Comparison of ENCODE assay signal across 1 cellular context in genomic region chr19:8445488-8446001, GRCh38.
TF ChIP-seq lines count a peak whose summit lies in the region.

No MANE protein-coding gene starts in this region.

TF ChIP-seq in K562, 482 proteins besides CTCF, POLR2A, EP300 and RAD21 (continues in another document):
- TF ChIP-seq RBM22 (IDR thresholded peaks at IDR 0.05; ENCODE audit: low read depth, low read length, poor library complexity, severe bottlenecking) (peak; percentile 11), HDAC1 (IDR thresholded peaks at IDR 0.05) (peak in 1 of 2 experiments; percentile 42; a peak in 1 of 4 replicates), C11orf30 (IDR thresholded peaks at IDR 0.05; ENCODE audit: low read depth) (no peak), ZHX1 (conservative IDR thresholded peaks at IDR 0.05; ENCODE audit: low read length) (no peak), BCOR (IDR thresholded peaks at IDR 0.05) (no peak), ZFP36 (IDR thresholded peaks at IDR 0.05; ENCODE audit: low read depth, low read length, partially characterized antibody) (no peak), KLF13 (tag; IDR thresholded peaks at IDR 0.05; ENCODE audit: borderline replicate concordance, low read depth) (peak; percentile 38; the same call in 1 of the 2 replicates), POLR2B (IDR thresholded peaks at IDR 0.05; ENCODE audit: low read depth, partially characterized antibody) (no peak), FOXA3 (CRISPR knock-in tag; conservative IDR thresholded peaks at IDR 0.05 in 1 of 2, IDR thresholded peaks at IDR 0.05 in 1 of 2) (0 out of 4 replicates have a peak, but pooled peaks of 1 of the 2 experiments have one; percentile 6), CXXC5 (CRISPR knock-in tag; IDR thresholded peaks at IDR 0.05) (peak; percentile 21), U2AF1 (optimal IDR thresholded peaks at IDR 0.05; ENCODE audit: low read depth, low read length) (peak; percentile 5), ZBTB7A (IDR thresholded peaks at IDR 0.05; ENCODE audit: borderline replicate concordance, control insufficient read depth, low read depth, low read length) (peak; percentile 67; the same call in 1 of the 2 replicates), HLTF (IDR thresholded peaks at IDR 0.05) (no peak), BRCA1 (IDR thresholded peaks at IDR 0.05) (no peak), BRCA1 (CRISPR knock-in tag; IDR thresholded peaks at IDR 0.05) (no peak), DIDO1 (tag; IDR thresholded peaks at IDR 0.05; ENCODE audit: low read depth) (no peak), HMGN3 (IDR thresholded peaks at IDR 0.05; ENCODE audit: borderline replicate concordance, extremely low read depth, insufficient read length, low read depth, low read length) (peak; percentile 43), RB1 (IDR thresholded peaks at IDR 0.05; ENCODE audit: low read depth) (peak; percentile 42; the same call in 1 of the 2 replicates), ZNF282 (CRISPR knock-in tag; IDR thresholded peaks at IDR 0.05) (no peak), KDM5B (IDR thresholded peaks at IDR 0.05; ENCODE audit: insufficient replicate concordance, low read depth, low read length) (peak; percentile 34), BCLAF1 (IDR thresholded peaks at IDR 0.05; ENCODE audit: borderline replicate concordance in 1 of 2, control insufficient read depth in 1 of 2, low read depth in 2 of 2, low read length in 1 of 2) (no peak), FUS (optimal IDR thresholded peaks at IDR 0.05; ENCODE audit: low read depth, low read length) (no peak), PPARD (CRISPR knock-in tag; IDR thresholded peaks at IDR 0.05) (no peak), KLF6 (CRISPR knock-in tag; IDR thresholded peaks at IDR 0.05; ENCODE audit: borderline replicate concordance) (no peak), RNF2 (IDR thresholded peaks at IDR 0.05) (no peak; the same call in 1 of the 2 replicates), SAP30 (IDR thresholded peaks at IDR 0.05; ENCODE audit: borderline replicate concordance, insufficient read depth, low read depth, low read length, poor library complexity, severe bottlenecking) (peak; percentile 18), ZNF76 (CRISPR knock-in tag; IDR thresholded peaks at IDR 0.05; ENCODE audit: borderline replicate concordance) (no peak), VEZF1 (CRISPR knock-in tag; IDR thresholded peaks at IDR 0.05) (peak; percentile 54; the same call in 1 of the 2 replicates), XRCC5 (IDR thresholded peaks at IDR 0.05; ENCODE audit: low read depth, low read length) (no peak)
- TF ChIP-seq, protein P1, sequence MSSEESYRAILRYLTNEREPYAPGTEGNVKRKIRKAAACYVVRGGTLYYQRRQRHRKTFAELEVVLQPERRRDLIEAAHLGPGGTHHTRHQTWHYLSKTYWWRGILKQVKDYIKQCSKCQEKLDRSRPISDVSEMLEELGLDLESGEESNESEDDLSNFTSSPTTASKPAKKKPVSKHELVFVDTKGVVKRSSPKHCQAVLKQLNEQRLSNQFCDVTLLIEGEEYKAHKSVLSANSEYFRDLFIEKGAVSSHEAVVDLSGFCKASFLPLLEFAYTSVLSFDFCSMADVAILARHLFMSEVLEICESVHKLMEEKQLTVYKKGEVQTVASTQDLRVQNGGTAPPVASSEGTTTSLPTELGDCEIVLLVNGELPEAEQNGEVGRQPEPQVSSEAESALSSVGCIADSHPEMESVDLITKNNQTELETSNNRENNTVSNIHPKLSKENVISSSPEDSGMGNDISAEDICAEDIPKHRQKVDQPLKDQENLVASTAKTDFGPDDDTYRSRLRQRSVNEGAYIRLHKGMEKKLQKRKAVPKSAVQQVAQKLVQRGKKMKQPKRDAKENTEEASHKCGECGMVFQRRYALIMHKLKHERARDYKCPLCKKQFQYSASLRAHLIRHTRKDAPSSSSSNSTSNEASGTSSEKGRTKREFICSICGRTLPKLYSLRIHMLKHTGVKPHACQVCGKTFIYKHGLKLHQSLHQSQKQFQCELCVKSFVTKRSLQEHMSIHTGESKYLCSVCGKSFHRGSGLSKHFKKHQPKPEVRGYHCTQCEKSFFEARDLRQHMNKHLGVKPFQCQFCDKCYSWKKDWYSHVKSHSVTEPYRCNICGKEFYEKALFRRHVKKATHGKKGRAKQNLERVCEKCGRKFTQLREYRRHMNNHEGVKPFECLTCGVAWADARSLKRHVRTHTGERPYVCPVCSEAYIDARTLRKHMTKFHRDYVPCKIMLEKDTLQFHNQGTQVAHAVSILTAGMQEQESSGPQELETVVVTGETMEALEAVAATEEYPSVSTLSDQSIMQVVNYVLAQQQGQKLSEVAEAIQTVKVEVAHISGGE (CRISPR knock-in tag; IDR thresholded peaks at IDR 0.05), result 0 out of 6 replicates have a peak, but pooled peaks of 1 of the 3 experiments have one; percentile 0
- TF ChIP-seq, protein P2, sequence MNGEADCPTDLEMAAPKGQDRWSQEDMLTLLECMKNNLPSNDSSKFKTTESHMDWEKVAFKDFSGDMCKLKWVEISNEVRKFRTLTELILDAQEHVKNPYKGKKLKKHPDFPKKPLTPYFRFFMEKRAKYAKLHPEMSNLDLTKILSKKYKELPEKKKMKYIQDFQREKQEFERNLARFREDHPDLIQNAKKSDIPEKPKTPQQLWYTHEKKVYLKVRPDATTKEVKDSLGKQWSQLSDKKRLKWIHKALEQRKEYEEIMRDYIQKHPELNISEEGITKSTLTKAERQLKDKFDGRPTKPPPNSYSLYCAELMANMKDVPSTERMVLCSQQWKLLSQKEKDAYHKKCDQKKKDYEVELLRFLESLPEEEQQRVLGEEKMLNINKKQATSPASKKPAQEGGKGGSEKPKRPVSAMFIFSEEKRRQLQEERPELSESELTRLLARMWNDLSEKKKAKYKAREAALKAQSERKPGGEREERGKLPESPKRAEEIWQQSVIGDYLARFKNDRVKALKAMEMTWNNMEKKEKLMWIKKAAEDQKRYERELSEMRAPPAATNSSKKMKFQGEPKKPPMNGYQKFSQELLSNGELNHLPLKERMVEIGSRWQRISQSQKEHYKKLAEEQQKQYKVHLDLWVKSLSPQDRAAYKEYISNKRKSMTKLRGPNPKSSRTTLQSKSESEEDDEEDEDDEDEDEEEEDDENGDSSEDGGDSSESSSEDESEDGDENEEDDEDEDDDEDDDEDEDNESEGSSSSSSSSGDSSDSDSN (IDR thresholded peaks at IDR 0.05; ENCODE audit: borderline replicate concordance in 1 of 2, low read depth in 2 of 2, low read length in 2 of 2), result peak in 1 of 2 experiments; percentile 59; a peak in 1 of 4 replicates
- TF ChIP-seq, protein P3, sequence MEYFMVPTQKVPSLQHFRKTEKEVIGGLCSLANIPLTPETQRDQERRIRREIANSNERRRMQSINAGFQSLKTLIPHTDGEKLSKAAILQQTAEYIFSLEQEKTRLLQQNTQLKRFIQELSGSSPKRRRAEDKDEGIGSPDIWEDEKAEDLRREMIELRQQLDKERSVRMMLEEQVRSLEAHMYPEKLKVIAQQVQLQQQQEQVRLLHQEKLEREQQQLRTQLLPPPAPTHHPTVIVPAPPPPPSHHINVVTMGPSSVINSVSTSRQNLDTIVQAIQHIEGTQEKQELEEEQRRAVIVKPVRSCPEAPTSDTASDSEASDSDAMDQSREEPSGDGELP (CRISPR knock-in tag; IDR thresholded peaks at IDR 0.05; ENCODE audit: borderline replicate concordance), result peak; percentile 36; the same call in 1 of the 2 replicates
- TF ChIP-seq, protein P4, sequence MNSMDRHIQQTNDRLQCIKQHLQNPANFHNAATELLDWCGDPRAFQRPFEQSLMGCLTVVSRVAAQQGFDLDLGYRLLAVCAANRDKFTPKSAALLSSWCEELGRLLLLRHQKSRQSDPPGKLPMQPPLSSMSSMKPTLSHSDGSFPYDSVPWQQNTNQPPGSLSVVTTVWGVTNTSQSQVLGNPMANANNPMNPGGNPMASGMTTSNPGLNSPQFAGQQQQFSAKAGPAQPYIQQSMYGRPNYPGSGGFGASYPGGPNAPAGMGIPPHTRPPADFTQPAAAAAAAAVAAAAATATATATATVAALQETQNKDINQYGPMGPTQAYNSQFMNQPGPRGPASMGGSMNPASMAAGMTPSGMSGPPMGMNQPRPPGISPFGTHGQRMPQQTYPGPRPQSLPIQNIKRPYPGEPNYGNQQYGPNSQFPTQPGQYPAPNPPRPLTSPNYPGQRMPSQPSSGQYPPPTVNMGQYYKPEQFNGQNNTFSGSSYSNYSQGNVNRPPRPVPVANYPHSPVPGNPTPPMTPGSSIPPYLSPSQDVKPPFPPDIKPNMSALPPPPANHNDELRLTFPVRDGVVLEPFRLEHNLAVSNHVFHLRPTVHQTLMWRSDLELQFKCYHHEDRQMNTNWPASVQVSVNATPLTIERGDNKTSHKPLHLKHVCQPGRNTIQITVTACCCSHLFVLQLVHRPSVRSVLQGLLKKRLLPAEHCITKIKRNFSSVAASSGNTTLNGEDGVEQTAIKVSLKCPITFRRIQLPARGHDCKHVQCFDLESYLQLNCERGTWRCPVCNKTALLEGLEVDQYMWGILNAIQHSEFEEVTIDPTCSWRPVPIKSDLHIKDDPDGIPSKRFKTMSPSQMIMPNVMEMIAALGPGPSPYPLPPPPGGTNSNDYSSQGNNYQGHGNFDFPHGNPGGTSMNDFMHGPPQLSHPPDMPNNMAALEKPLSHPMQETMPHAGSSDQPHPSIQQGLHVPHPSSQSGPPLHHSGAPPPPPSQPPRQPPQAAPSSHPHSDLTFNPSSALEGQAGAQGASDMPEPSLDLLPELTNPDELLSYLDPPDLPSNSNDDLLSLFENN (IDR thresholded peaks at IDR 0.05; ENCODE audit: low read depth in 2 of 2, low read length in 2 of 2), result peak in 1 of 2 experiments; percentile 28; a peak in 1 of 4 replicates
- TF ChIP-seq, protein P5, sequence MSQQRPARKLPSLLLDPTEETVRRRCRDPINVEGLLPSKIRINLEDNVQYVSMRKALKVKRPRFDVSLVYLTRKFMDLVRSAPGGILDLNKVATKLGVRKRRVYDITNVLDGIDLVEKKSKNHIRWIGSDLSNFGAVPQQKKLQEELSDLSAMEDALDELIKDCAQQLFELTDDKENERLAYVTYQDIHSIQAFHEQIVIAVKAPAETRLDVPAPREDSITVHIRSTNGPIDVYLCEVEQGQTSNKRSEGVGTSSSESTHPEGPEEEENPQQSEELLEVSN (IDR thresholded peaks at IDR 0.05; ENCODE audit: borderline replicate concordance in 1 of 2, extremely low read depth in 1 of 2, insufficient read depth in 1 of 2, insufficient read length in 1 of 2, low read depth in 1 of 2, low read length in 1 of 2, poor library complexity in 1 of 2, severe bottlenecking in 1 of 2), result peak; percentile 69 to 81
- TF ChIP-seq, protein P6, sequence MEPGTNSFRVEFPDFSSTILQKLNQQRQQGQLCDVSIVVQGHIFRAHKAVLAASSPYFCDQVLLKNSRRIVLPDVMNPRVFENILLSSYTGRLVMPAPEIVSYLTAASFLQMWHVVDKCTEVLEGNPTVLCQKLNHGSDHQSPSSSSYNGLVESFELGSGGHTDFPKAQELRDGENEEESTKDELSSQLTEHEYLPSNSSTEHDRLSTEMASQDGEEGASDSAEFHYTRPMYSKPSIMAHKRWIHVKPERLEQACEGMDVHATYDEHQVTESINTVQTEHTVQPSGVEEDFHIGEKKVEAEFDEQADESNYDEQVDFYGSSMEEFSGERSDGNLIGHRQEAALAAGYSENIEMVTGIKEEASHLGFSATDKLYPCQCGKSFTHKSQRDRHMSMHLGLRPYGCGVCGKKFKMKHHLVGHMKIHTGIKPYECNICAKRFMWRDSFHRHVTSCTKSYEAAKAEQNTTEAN (CRISPR knock-in tag; IDR thresholded peaks at IDR 0.05), result no peak; the same call in 1 of the 2 replicates
